26 cellular contexts compared by ENCODE assay signal in the genomic region with DNA sequence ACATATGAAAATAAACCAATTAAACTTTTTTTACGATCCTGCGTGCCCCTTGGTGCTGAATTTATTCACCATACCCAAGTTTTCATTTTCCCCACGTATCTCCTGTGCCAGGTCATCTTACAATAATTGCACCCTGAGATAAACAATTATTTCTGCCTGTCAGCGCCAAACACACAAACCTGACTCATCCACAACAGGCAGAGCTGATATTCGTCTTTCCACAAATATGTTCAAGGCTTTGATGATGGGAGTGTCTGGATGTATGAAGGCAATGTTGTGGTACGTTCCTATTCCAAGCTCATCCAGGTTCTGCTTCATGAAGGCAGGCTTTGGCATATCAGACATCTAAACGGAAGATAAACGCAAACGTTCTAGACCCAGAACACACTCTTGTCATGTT. TPM values are rescaled to one million over a fixed set of nuclear protein-coding genes. Genes with fewer than 3 reads are reported as not detected.
DNase-seq lines count a peak whose midpoint lies in the region; ATAC-seq, FAIRE-seq and TF ChIP-seq lines count a peak whose summit lies in the region.
"Had no signal": no experiment of that assay in that cellular context is flagged by ENCODE, and none has a peak within 500 bp of the region (broad histone marks: within the 10 kb centered on the region; RNA-seq: fewer than 3 reads in every experiment).

No MANE protein-coding gene starts in this region.

- H3K4me2 ChIP-seq in K562 (ENCODE audit: insufficient read depth, low read length): no peak overlapping the region
- H3K4me2 ChIP-seq: KMS-11, neural progenitor cell, smooth muscle cell had no signal

- no peaks in the 10 kb centered on the region for H3K9me3 ChIP-seq in K562 (replicated peaks; ENCODE audit: control insufficient read depth, insufficient read depth, low read depth, low read length)
- H3K9me3 ChIP-seq: body of pancreas, heart left ventricle had no signal

- in situ Hi-C loops in K562 (cut with MboI): no loop called here

- no peaks in the 10 kb centered on the region for H3K79me2 ChIP-seq in K562 (ENCODE audit: control insufficient read depth, insufficient read depth, low read length)
- H3K79me2 ChIP-seq: parathyroid adenoma had no signal

- TF ChIP-seq CTCF in K562 (IDR thresholded peaks at IDR 0.05 in 2 of 3, conservative IDR thresholded peaks at IDR 0.05 in 1 of 3; ENCODE audit: insufficient read depth in 2 of 3, low read depth in 1 of 3, low read length in 3 of 3): no peak

- H2AFZ ChIP-seq in K562 (ENCODE audit: low read depth, low read length): no peak overlapping the region
- H2AFZ ChIP-seq: neural progenitor cell, parathyroid adenoma had no signal

- no peak for ATAC-seq in K562
- ATAC-seq in GM21576 (IDR thresholded peaks at IDR 0.05; ENCODE audit: unreplicated experiment): no peak
- no peak for ATAC-seq in GM19328 (IDR thresholded peaks at IDR 0.05; ENCODE audit: unreplicated experiment)
- ATAC-seq: body of pancreas, heart left ventricle, Right ventricle myocardium inferior had no signal

- no peaks in the 10 kb centered on the region for H4K20me1 ChIP-seq in K562 (replicated peaks; ENCODE audit: control insufficient read depth, insufficient read depth, low read length)

- peaks cover 43 to 45% of the 10 kb centered on the region in 2 experiments for H3K27me3 ChIP-seq in K562 (ENCODE audit: control insufficient read depth in 2 of 2, insufficient read depth in 2 of 2, low read length in 2 of 2)
- H3K27me3 ChIP-seq: body of pancreas, heart left ventricle, neural progenitor cell had no signal

- POLR2A ChIA-PET in K562 (lab: Yijun Ruan, JAX): no interaction called here

- WGBS in K562 (ENCODE audit: insufficient coverage, low coverage, missing lambda C conversion rate): 5% methylated on average over 9 of the region's 9 CpGs

- no TSS peak for BruUV-seq in K562 (replicated peaks; lab: Mats Ljungman, UMichigan)

- no peak overlapping the region for H3K4me3 ChIP-seq in K562
- H3K4me3 ChIP-seq: body of pancreas, heart left ventricle, lung, neural progenitor cell, smooth muscle cell had no signal

- FAIRE-seq in K562 (lab: Jason Lieb, UNC): no peak
- FAIRE-seq: GM12892 had no signal

- H3K4me1 ChIP-seq in K562 (replicated peaks in 1 of 2; ENCODE audit: control insufficient read depth in 2 of 2, insufficient read depth in 2 of 2, low read length in 2 of 2): no peaks in the 10 kb centered on the region; a peak in 1 of 5 replicates
- H3K4me1 ChIP-seq: body of pancreas, neural progenitor cell had no signal

- DNase-seq in ELR (ENCODE audit: low read depth) (peak; percentile 76), NCI-H226 (peak; percentile 83), K562 (ENCODE audit: extremely low read depth in 1 of 4, low spot score in 3 of 4) (no peak), myocyte (ENCODE audit: low read depth) (peak; percentile 42)
- no peak for DNase-seq in stimulated activated CD8-positive, alpha-beta memory T cell treated with anti-CD3 and anti-CD28 coated beads, Interleukin-4, amount 100 ng/mL, for 48 hours
- DNase-seq: activated CD4-positive, alpha-beta T cell treated with anti-CD3 and anti-CD28 coated beads for 48 hours; activated gamma-delta T cell treated with Interleukin-2 at 50 U/mL for 16 hours; activated T-cell treated with anti-CD3 and anti-CD28 coated beads, Interleukin-2, amount 50 U/mL, for 24 hours; body of pancreas; H9; heart left ventricle; kidney glomerular epithelial cell; NCI-H1436; NCI-H2107; NCI-H446 treated with DMSO at 0.1 percent for 48 hours; OCI-M1; WERI-Rb-1 had no signal

- no peaks in the 10 kb centered on the region for H3K36me3 ChIP-seq in K562 (ENCODE audit: control insufficient read depth, insufficient read depth, low read length)
- H3K36me3 ChIP-seq: neural progenitor cell, WERI-Rb-1 had no signal

- no peak overlapping the region for H3K27ac ChIP-seq in K562 (ENCODE audit: extremely low read depth, low read depth, low read length)
- H3K27ac ChIP-seq: body of pancreas, KMS-11, neural progenitor cell, parathyroid adenoma, WERI-Rb-1 had no signal

- intact Hi-C loops in K562 (cut with micrococcal nuclease): no loop called here

- no peak for TF ChIP-seq RAD21 in K562 (CRISPR knock-in tag; conservative IDR thresholded peaks at IDR 0.05 in 1 of 2, IDR thresholded peaks at IDR 0.05 in 1 of 2)

- no peak for TF ChIP-seq EP300 in K562 (IDR thresholded peaks at IDR 0.05; ENCODE audit: low read length)

- CTCF ChIA-PET in K562 (lab: Yijun Ruan, JAX; ENCODE audit: low intra/inter-chr PET ratio): no interaction called here

- H3K9ac ChIP-seq in K562 (ENCODE audit: insufficient read depth in 1 of 2, low read depth in 2 of 2, low read length in 2 of 2): no peak overlapping the region
- H3K9ac ChIP-seq: KMS-11, neural progenitor cell, parathyroid adenoma had no signal

- TF ChIP-seq POLR2A in K562 (conservative IDR thresholded peaks at IDR 0.05): no peak

- H3K9me1 ChIP-seq in K562 (ENCODE audit: control insufficient read depth, insufficient read depth, low read length): no peaks in the 10 kb centered on the region

TF ChIP-seq in K562, 482 proteins besides CTCF, POLR2A, EP300 and RAD21 (continues in another document):
- no peak for TF ChIP-seq LCOR (CRISPR knock-in tag; IDR thresholded peaks at IDR 0.05)
- TF ChIP-seq FOSL1 (tag; conservative IDR thresholded peaks at IDR 0.05): peak; percentile 42; the same call in 1 of the 2 replicates

RNA-seq across cellular contexts. Expression of gene RHEB, which starts 45.8 kb away (rescaled TPM):
- total RNA-seq in K562 (2011; cell fraction: chromatin; rRNA removed; ENCODE audit: low replicate concordance): 35.9 and 119 TPM in 2 replicates
- total RNA-seq in K562 (2011; cell fraction: nucleolus; rRNA removed): 22.3 and 24.1 TPM in 2 replicates
- 69.2 and 108 TPM in 2 replicates for total RNA-seq in K562 (2011; cell fraction: nucleoplasm; rRNA removed)
- total RNA-seq in K562 (2014; rRNA removed) (122 and 126 TPM in 2 replicates), K562 (2014; rRNA removed; fragmentation: Illumina TruSeq; extraction: Trizol) (213 and 243 TPM in 2 replicates), K562 (2015; rRNA removed; fragmentation: Illumina TruSeq; extraction: Trizol) (168 and 182 TPM in 2 replicates), K562 (2021) (156 and 162 TPM in 2 replicates), myocyte (106 and 114 TPM in 2 replicates)
- polyA plus RNA-seq in K562 (2011; rRNA removed) (139 and 249 TPM in 2 replicates), K562 (2014; fragmentation: Illumina TruSeq; extraction: Trizol) (152 and 189 TPM in 2 replicates), K562 (2014; fragmentation: Nextera tagmentation; extraction: Ambion mirVana) (10 to 100 TPM; 28.5 to 35.3 TPM), K562 (2014; rRNA removed) (205 and 230 TPM in 2 replicates)
- 56.0 and 60.3 TPM in 2 replicates for polyA plus RNA-seq in K562 (2011; cell fraction: cytosol; rRNA removed)
- 30.6 and 47.5 TPM in 2 replicates for polyA plus RNA-seq in K562 (2011; cell fraction: nucleus; rRNA removed)
- polyA plus RNA-seq in K562 (2012): 144 and 166 TPM in 2 replicates
- polyA minus RNA-seq in K562 (2011; rRNA and poly(A)+ RNA removed): 73.7 and 78.8 TPM in 2 replicates
- 30.4 and 62.8 TPM in 2 replicates for polyA minus RNA-seq in K562 (2011; cell fraction: cytosol; rRNA and poly(A)+ RNA removed)
- polyA minus RNA-seq in K562 (2011; cell fraction: nucleus; rRNA and poly(A)+ RNA removed): 19.4 and 22.0 TPM in 2 replicates
- polyA plus RNA-seq in myocyte (2012): 133 TPM

Comparison
In these comparisons a context has a peak if more than half of its experiments do, and no peak if none do; other contexts are left out.
1. DNase-seq: peak in ELR (single experiment), NCI-H226 (single experiment) and myocyte (single experiment); none in K562 (0 of 4) and stimulated activated CD8-positive, alpha-beta memory T cell treated with anti-CD3 and anti-CD28 coated beads, Interleukin-4, amount 100 ng/mL, for 48 hours (single experiment).